In the genomic region with DNA sequence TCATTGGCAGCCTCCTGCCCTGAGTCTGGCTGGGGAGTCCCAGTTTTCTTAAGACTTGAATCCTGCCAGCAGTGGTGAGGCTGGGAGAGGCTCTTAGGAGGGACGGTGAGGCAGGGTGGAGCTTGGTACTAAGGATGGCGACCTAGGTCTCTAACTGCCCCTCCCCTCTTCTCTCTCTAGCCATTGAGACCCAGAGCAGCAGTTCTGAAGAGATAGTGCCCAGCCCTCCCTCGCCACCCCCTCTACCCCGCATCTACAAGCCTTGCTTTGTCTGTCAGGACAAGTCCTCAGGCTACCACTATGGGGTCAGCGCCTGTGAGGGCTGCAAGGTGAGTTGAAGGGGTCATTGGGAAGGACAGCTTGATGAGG, we compare ENCODE assay signal across 10 cellular contexts. TPM values are rescaled to one million over a fixed set of nuclear protein-coding genes. Genes with fewer than 3 reads are reported as not detected.
DNase-seq lines count a peak whose midpoint lies in the region; ATAC-seq, FAIRE-seq and TF ChIP-seq lines count a peak whose summit lies in the region.
"Had no signal": no experiment of that assay in that cellular context is flagged by ENCODE, and none has a peak within 500 bp of the region (broad histone marks: within the 10 kb centered on the region; RNA-seq: fewer than 3 reads in every experiment).

No MANE protein-coding gene starts in this region.

- H3K4me3 Mint-ChIP-seq in activated naive CD8-positive, alpha-beta T cell, result peak overlapping the region; percentile 27
- no peak overlapping the region for H3K4me3 Mint-ChIP-seq in activated naive CD8-positive, alpha-beta T cell treated with anti-CD3 and anti-CD28 coated beads, Interleukin-2, amount 50 U/mL, for 24 hours
- H3K4me3 Mint-ChIP-seq in naive thymus-derived CD4-positive, alpha-beta T cell, result peak overlapping the region in 2 of 10 donors; percentile 44 to 71

- no peak for ATAC-seq in activated naive CD8-positive, alpha-beta T cell treated with anti-CD3 and anti-CD28 coated beads, Interleukin-2, amount 50 U/mL, for 24 hours
- ATAC-seq in naive thymus-derived CD4-positive, alpha-beta T cell, result no peak
- ATAC-seq in GM21786 (IDR thresholded peaks at IDR 0.05; ENCODE audit: unreplicated experiment), result no peak
- ATAC-seq: GM12878 had no signal

- peaks cover 74% of the 10 kb centered on the region for H3K4me1 Mint-ChIP-seq in activated naive CD8-positive, alpha-beta T cell (ENCODE audit: low read depth)
- peaks cover 63% of the 10 kb centered on the region for H3K4me1 Mint-ChIP-seq in activated naive CD8-positive, alpha-beta T cell treated with anti-CD3 and anti-CD28 coated beads, Interleukin-2, amount 50 U/mL, for 24 hours
- H3K4me1 Mint-ChIP-seq in naive thymus-derived CD4-positive, alpha-beta T cell, result peaks cover 28 to 79% (median 56%) of the 10 kb centered on the region in 7 donors

- H3K27me3 Mint-ChIP-seq in activated naive CD8-positive, alpha-beta T cell, result no peaks in the 10 kb centered on the region
- H3K27me3 Mint-ChIP-seq in activated naive CD8-positive, alpha-beta T cell treated with anti-CD3 and anti-CD28 coated beads, Interleukin-2, amount 50 U/mL, for 24 hours, result no peaks in the 10 kb centered on the region
- no peaks in the 10 kb centered on the region for H3K27me3 Mint-ChIP-seq in naive thymus-derived CD4-positive, alpha-beta T cell

- POLR2A ChIA-PET in naive thymus-derived CD4-positive, alpha-beta T cell (lab: Charles Lee), result interaction anchor here (1.0 to 34.9 kb wide), 3 partner anchors 10 to 33 kb away, joined by 3 to 742 read pairs (median 5); a partner anchor contains a TSS

- H3K9me3 ChIP-seq in naive thymus-derived CD4-positive, alpha-beta T cell (ENCODE audit: control insufficient read depth in 2 of 3, low read length in 3 of 3), result no peaks in the 10 kb centered on the region
- H3K9me3 ChIP-seq in tibial nerve, result no peaks in the 10 kb centered on the region
- H3K9me3 ChIP-seq: body of pancreas had no signal

- 13 to 29% methylated on average over 4 to 5 of the region's 5 CpGs for WGBS in tibial nerve, 2 donors

- H3K4me3 ChIP-seq in dorsolateral prefrontal cortex, result peak overlapping the region in 27 of 59 donors; percentile 0 to 78 (median 20)
- no peak overlapping the region for H3K4me3 ChIP-seq in naive thymus-derived CD4-positive, alpha-beta T cell (ENCODE audit: low read length)
- H3K4me3 ChIP-seq in tibial nerve, result peak overlapping the region in 2 of 4 donors; percentile 20 to 79
- H3K4me3 ChIP-seq: body of pancreas, GM12878 had no signal

- intact Hi-C loops in dorsolateral prefrontal cortex (cut with DNase I), result no loop called here
- intact Hi-C loops in naive thymus-derived CD4-positive, alpha-beta T cell (cut with micrococcal nuclease), result no loop called here

- no peak for DNase-seq in activated naive CD8-positive, alpha-beta T cell treated with anti-CD3 and anti-CD28 coated beads, Interleukin-2, amount 50 U/mL, for 24 hours
- DNase-seq in dorsolateral prefrontal cortex, result no peak
- DNase-seq in naive thymus-derived CD4-positive, alpha-beta T cell, result no peak
- DNase-seq in tibial nerve (ENCODE audit: low spot score in 2 of 2), result no peak
- no peak for DNase-seq in H54 (ENCODE audit: insufficient read length, low spot score)
- no peak for DNase-seq in effector CD8-positive, alpha-beta T cell (lab: John Stamatoyannopoulos, UW)

- TF ChIP-seq POLR2A in tibial nerve (IDR thresholded peaks at IDR 0.05) (no peak), H54 (IDR thresholded peaks at IDR 0.05; ENCODE audit: low read depth, low read length) (no peak)

- no peaks in the 10 kb centered on the region for H3K27me3 ChIP-seq in dorsolateral prefrontal cortex
- no peaks in the 10 kb centered on the region for H3K27me3 ChIP-seq in naive thymus-derived CD4-positive, alpha-beta T cell (ENCODE audit: control insufficient read depth in 2 of 2, insufficient read depth in 2 of 2, low read length in 2 of 2)
- H3K27me3 ChIP-seq in tibial nerve, result no peaks in the 10 kb centered on the region
- H3K27me3 ChIP-seq: body of pancreas had no signal

- H3K9me3 Mint-ChIP-seq in activated naive CD8-positive, alpha-beta T cell (ENCODE audit: low read depth), result no peaks in the 10 kb centered on the region
- no peaks in the 10 kb centered on the region for H3K9me3 Mint-ChIP-seq in activated naive CD8-positive, alpha-beta T cell treated with anti-CD3 and anti-CD28 coated beads, Interleukin-2, amount 50 U/mL, for 24 hours
- H3K9me3 Mint-ChIP-seq in naive thymus-derived CD4-positive, alpha-beta T cell, result no peaks in the 10 kb centered on the region

- peaks cover 2 to 44% (median 4%) of the 10 kb centered on the region in 3 experiments for H3K36me3 ChIP-seq in naive thymus-derived CD4-positive, alpha-beta T cell (ENCODE audit: control insufficient read depth in 2 of 3, insufficient read depth in 3 of 3, low read length in 3 of 3)
- H3K36me3 ChIP-seq in tibial nerve, result peaks cover 0 to 27% (median 4%) of the 10 kb centered on the region in 3 donors

- no peak for TF ChIP-seq EP300 in tibial nerve (IDR thresholded peaks at IDR 0.05)

- H3K36me3 Mint-ChIP-seq in activated naive CD8-positive, alpha-beta T cell, result peaks cover 5% of the 10 kb centered on the region
- H3K36me3 Mint-ChIP-seq in activated naive CD8-positive, alpha-beta T cell treated with anti-CD3 and anti-CD28 coated beads, Interleukin-2, amount 50 U/mL, for 24 hours (ENCODE audit: low read depth), result peaks cover 14% of the 10 kb centered on the region
- peaks cover 6 to 21% (median 7%) of the 10 kb centered on the region in 5 donors for H3K36me3 Mint-ChIP-seq in naive thymus-derived CD4-positive, alpha-beta T cell

- peaks cover 43 to 50% of the 10 kb centered on the region in 2 donors for H3K4me1 ChIP-seq in naive thymus-derived CD4-positive, alpha-beta T cell (ENCODE audit: control insufficient read depth in 2 of 2, insufficient read depth in 2 of 2, low read length in 2 of 2)
- H3K4me1 ChIP-seq in tibial nerve, result peaks cover 7 to 100% (median 79%) of the 10 kb centered on the region in 4 donors

- H3K27ac Mint-ChIP-seq in activated naive CD8-positive, alpha-beta T cell, result peak overlapping the region; percentile 22
- H3K27ac Mint-ChIP-seq in activated naive CD8-positive, alpha-beta T cell treated with anti-CD3 and anti-CD28 coated beads, Interleukin-2, amount 50 U/mL, for 24 hours, result no peak overlapping the region
- peak overlapping the region in 7 of 9 donors; percentile 52 to 82 (median 72) for H3K27ac Mint-ChIP-seq in naive thymus-derived CD4-positive, alpha-beta T cell

- CTCF ChIA-PET in naive thymus-derived CD4-positive, alpha-beta T cell (lab: Charles Lee), result interaction anchor here (0.9 to 11.9 kb wide), 3 partner anchors 25 to 56 kb away, joined by 3 to 233 read pairs (median 3); no protein-coding TSS in a partner anchor

- no peak for FAIRE-seq in H54 (lab: Jason Lieb, UNC)
- FAIRE-seq: GM12878 had no signal

- TF ChIP-seq CTCF in dorsolateral prefrontal cortex (IDR thresholded peaks at IDR 0.05 in 54 of 56, conservative IDR thresholded peaks at IDR 0.05 in 2 of 56; ENCODE audit: low read depth in 1 of 56, partially characterized antibody in 56 of 56) (no peak), tibial nerve (IDR thresholded peaks at IDR 0.05) (no peak)

- H3K27ac ChIP-seq in dorsolateral prefrontal cortex, result peak overlapping the region in 54 of 59 donors; percentile 7 to 92 (median 69)
- H3K27ac ChIP-seq in naive thymus-derived CD4-positive, alpha-beta T cell (ENCODE audit: low read depth, low read length), result peak overlapping the region; percentile 40
- H3K27ac ChIP-seq in tibial nerve, result peak overlapping the region; percentile 58 to 98 (median 96)

RNA-seq across cellular contexts. Expression of a gene that starts 16.4 kb away (rescaled TPM):
- total RNA-seq in dorsolateral prefrontal cortex (1 to 10 TPM in 4 of 120 experiments, under 1 TPM in 18, not detected in 98; 0.48 to 1.7 (median 0.75) TPM), tibial nerve (not detected)
- under 1 TPM in 1 of 5 experiments, not detected in 4; 0.27 TPM for total RNA-seq in naive thymus-derived CD4-positive, alpha-beta T cell
- not detected for polyA plus RNA-seq in naive thymus-derived CD4-positive, alpha-beta T cell
- total RNA-seq: GM12878 had no signal

RNA-seq across cellular contexts. Expression of a gene that starts 39.1 kb away (rescaled TPM):
- 10 to 100 TPM; 10.4 to 38.8 (median 22.5) TPM for total RNA-seq in dorsolateral prefrontal cortex
- 100 to 1,000 TPM in 1 of 5 experiments, 10 to 100 TPM in 4; 40.0 to 115 (median 43.8) TPM for total RNA-seq in naive thymus-derived CD4-positive, alpha-beta T cell
- 10 to 100 TPM in 1 of 2 donors, 1 to 10 TPM in 1; 6.7 to 16.5 TPM for polyA plus RNA-seq in naive thymus-derived CD4-positive, alpha-beta T cell
- total RNA-seq in tibial nerve, result 10 to 100 TPM; 28.9 to 58.2 (median 46.4) TPM

Comparison
In these comparisons a context has a peak if more than half of its experiments do, and no peak if none do; other contexts are left out.
1. H3K27ac ChIP-seq: peak in every context shown above with its lines; median percentile 96 in tibial nerve; 69 in dorsolateral prefrontal cortex; 40 in naive thymus-derived CD4-positive, alpha-beta T cell.